ENCODE assay signal across 26 cellular contexts in genomic region chr4:39337841-39338240, GRCh38.
"Had no signal": no experiment of that assay in that cellular context is flagged by ENCODE, and none has a peak within 500 bp of the region (broad histone marks: within the 10 kb centered on the region; RNA-seq: fewer than 3 reads in every experiment).

No MANE protein-coding gene starts in this region.

- H3K27ac ChIP-seq: dorsolateral prefrontal cortex, gastrocnemius medialis, heart right ventricle, lower lobe of right lung, neural progenitor cell, parathyroid adenoma, psoas muscle, spleen, testis, transverse colon had no signal

- DNase-seq: cortex of kidney; dorsolateral prefrontal cortex; effector CD8-positive, alpha-beta T cell; gastrocnemius medialis; heart right ventricle; hypothalamus; kidney glomerular epithelial cell; lower lobe of right lung; natural killer cell; nucleus accumbens; psoas muscle; retina; spleen; stimulated activated CD4-positive, alpha-beta T cell treated with anti-CD3 and anti-CD28 coated beads, Interleukin-15, amount 100 ng/mL, for 24 hours; stimulated activated CD4-positive, alpha-beta T cell treated with anti-CD3 and anti-CD28 coated beads, Interleukin-1b, Interleukin-23, amount 100 ng/mL, for 48 hours; stimulated activated CD4-positive, alpha-beta T cell treated with anti-CD3 and anti-CD28 coated beads, Interleukin-4, amount 100 ng/mL, for 24 hours; testis; transverse colon had no signal

- ATAC-seq: esophagus mucosa; gastrocnemius medialis; heart right ventricle; natural killer cell; psoas muscle; sciatic nerve; stimulated activated memory B cell treated with anti-CD40 and anti-IgM and Interleukin-4, amounts not matched to agents 10 μg/mL and 1 μg/mL and 100 μg/mL, for 72 hours had no signal

- H3K4me1 Mint-ChIP-seq: mesothelial cell of epicardium, neural progenitor cell had no signal

- H3K9me3 ChIP-seq: gastrocnemius medialis, heart right ventricle, lower lobe of right lung, psoas muscle, spleen, testis, transverse colon had no signal

- H3K27ac Mint-ChIP-seq: memory B cell; mesothelial cell of epicardium; natural killer cell; neural progenitor cell; stimulated activated memory B cell treated with anti-CD40 and anti-IgM and Interleukin-4, amounts not matched to agents 10 μg/mL and 1 μg/mL and 100 μg/mL, for 72 hours; stimulated activated naive CD8-positive, alpha-beta T cell treated with anti-CD3 and anti-CD28 coated beads, Interleukin-15, Interleukin-2, amounts not matched to agents 100 ng/mL and 50 ng/mL, for 24 hours had no signal

- H3K27me3 Mint-ChIP-seq: memory B cell; stimulated activated memory B cell treated with anti-CD40 and anti-IgM and Interleukin-4, amounts not matched to agents 10 μg/mL and 1 μg/mL and 100 μg/mL, for 72 hours; stimulated activated naive CD8-positive, alpha-beta T cell treated with anti-CD3 and anti-CD28 coated beads, Interleukin-15, Interleukin-2, amounts not matched to agents 100 ng/mL and 50 ng/mL, for 24 hours had no signal

- H3K4me1 ChIP-seq: gastrocnemius medialis, neural progenitor cell, psoas muscle, testis, transverse colon had no signal

- H3K4me3 Mint-ChIP-seq: memory B cell; mesothelial cell of epicardium; natural killer cell; neural progenitor cell; stimulated activated memory B cell treated with anti-CD40 and anti-IgM and Interleukin-4, amounts not matched to agents 10 μg/mL and 1 μg/mL and 100 μg/mL, for 72 hours; stimulated activated naive CD8-positive, alpha-beta T cell treated with anti-CD3 and anti-CD28 coated beads, Interleukin-15, Interleukin-2, amounts not matched to agents 100 ng/mL and 50 ng/mL, for 24 hours had no signal

- H3K9me3 Mint-ChIP-seq: memory B cell; natural killer cell; neural progenitor cell; stimulated activated memory B cell treated with anti-CD40 and anti-IgM and Interleukin-4, amounts not matched to agents 10 μg/mL and 1 μg/mL and 100 μg/mL, for 72 hours; stimulated activated naive CD8-positive, alpha-beta T cell treated with anti-CD3 and anti-CD28 coated beads, Interleukin-15, Interleukin-2, amounts not matched to agents 100 ng/mL and 50 ng/mL, for 24 hours had no signal

- H3K27me3 ChIP-seq: dorsolateral prefrontal cortex, gastrocnemius medialis, heart right ventricle, neural progenitor cell, spleen, testis, transverse colon had no signal

- H3K36me3 ChIP-seq: gastrocnemius medialis had no signal

- H3K4me3 ChIP-seq: dorsolateral prefrontal cortex, gastrocnemius medialis, heart right ventricle, lower lobe of right lung, neural progenitor cell, psoas muscle, spleen, testis, transverse colon had no signal
